24 cellular contexts compared by ENCODE assay signal in genomic region chr7:23422384-23422783, GRCh38. TPM values are rescaled to one million over a fixed set of nuclear protein-coding genes. Genes with fewer than 3 reads are reported as not detected.
DNase-seq lines count a peak whose midpoint lies in the region; ATAC-seq, FAIRE-seq and TF ChIP-seq lines count a peak whose summit lies in the region.
"Had no signal": no experiment of that assay in that cellular context is flagged by ENCODE, and none has a peak within 500 bp of the region (broad histone marks: within the 10 kb centered on the region; RNA-seq: fewer than 3 reads in every experiment).

No MANE protein-coding gene starts in this region.

- DNase-seq in HepG2 (ENCODE audit: low spot score) (no peak), right lobe of liver (no peak), endodermal cell (no peak), mesothelial cell of epicardium (ENCODE audit: low spot score in 2 of 2, unreplicated experiment in 2 of 2) (no peak), progenitor cell of endocrine pancreas (ENCODE audit: low spot score, unreplicated experiment) (no peak), tibial artery (no peak), prostate gland (ENCODE audit: low spot score) (no peak), NCI-H446 treated with DMSO at 0.1 percent for 48 hours (lab: John Stamatoyannopoulos, UW) (no peak)
- DNase-seq: 8988T; CD8-positive, alpha-beta memory T cell; EL; GF-D8; H7; KBM-7; MV-4-11; NCI-H1694; NCI-H2081; NCI-H2171; NCI-H345; NCI-H524 treated with DMSO at 0.1 percent for 48 hours had no signal

- WGBS in HepG2 (ENCODE audit: low lambda C conversion rate) = 91% methylated on average over 7 of the region's 7 CpGs
- WGBS in right lobe of liver (ENCODE audit: insufficient coverage, low coverage, low lambda C conversion rate, missing lambda C conversion rate) = 68% methylated on average over 6 of the region's 7 CpGs
- WGBS in endodermal cell (ENCODE audit: insufficient coverage in 1 of 2, insufficient read length in 1 of 2), 2 experiments = 60 to 81% methylated on average over 3 to 7 of the region's 7 CpGs
- WGBS in prostate gland = 67% methylated on average over 7 of the region's 7 CpGs

- FAIRE-seq in HepG2 (lab: Jason Lieb, UNC) = no peak
- FAIRE-seq: RCC 7860 had no signal

- H3K9me3 Mint-ChIP-seq in endodermal cell (no peaks in the 10 kb centered on the region), mesothelial cell of epicardium (no peaks in the 10 kb centered on the region), progenitor cell of endocrine pancreas (ENCODE audit: low read depth) (no peaks in the 10 kb centered on the region)
- H3K9me3 Mint-ChIP-seq: CD8-positive, alpha-beta memory T cell had no signal

- H3K36me3 ChIP-seq in HepG2 (replicated peaks in 1 of 2; ENCODE audit: control insufficient read depth in 1 of 2, insufficient read depth in 2 of 2, low read length in 2 of 2) (peaks cover 0 to 25% of the 10 kb centered on the region in 2 experiments; a peak in 2 of 5 replicates), right lobe of liver (no peaks in the 10 kb centered on the region), endodermal cell (ENCODE audit: control insufficient read depth, insufficient read depth, low read length) (peaks cover 26% of the 10 kb centered on the region), tibial artery (no peaks in the 10 kb centered on the region), prostate gland (no peaks in the 10 kb centered on the region)
- H3K36me3 ChIP-seq: SJSA1 had no signal

- H3K4me1 Mint-ChIP-seq in endodermal cell (peaks cover 35% of the 10 kb centered on the region), mesothelial cell of epicardium (peaks cover 20% of the 10 kb centered on the region), progenitor cell of endocrine pancreas (ENCODE audit: low read depth) (peaks cover 33% of the 10 kb centered on the region)
- H3K4me1 Mint-ChIP-seq: CD8-positive, alpha-beta memory T cell had no signal

- no peak overlapping the region for H3K4me3 ChIP-seq in HepG2 (replicated peaks in 1 of 3; ENCODE audit: insufficient read depth in 1 of 3, low read depth in 2 of 3, low read length in 3 of 3)
- no peak overlapping the region for H3K4me3 ChIP-seq in right lobe of liver
- H3K4me3 ChIP-seq in endodermal cell (ENCODE audit: low read length) = no peak overlapping the region
- no peak overlapping the region for H3K4me3 ChIP-seq in tibial artery
- no peak overlapping the region for H3K4me3 ChIP-seq in prostate gland
- H3K4me3 ChIP-seq: SJSA1 had no signal

- ATAC-seq in HepG2 (no peak; the same call in 2 of the 3 replicates), right lobe of liver (no peak)
- ATAC-seq: Right ventricle myocardium inferior had no signal

- peaks cover 88% of the 10 kb centered on the region for H3K79me2 ChIP-seq in HepG2 (ENCODE audit: insufficient read depth, low read length)

- in situ Hi-C loops in HepG2 (cut with HindIII; ENCODE audit: extremely low pct_ligation_motif_present, low pct_unique_long_range_greater_than_20kb) = no loop called here

- H2AFZ ChIP-seq in HepG2 (ENCODE audit: low read length) = no peak overlapping the region

- CTCF ChIA-PET in HepG2 (lab: Yijun Ruan, JAX; ENCODE audit: low intra/inter-chr PET ratio, low total read pairs) = no interaction called here

- TF ChIP-seq POLR2A in HepG2 (IDR thresholded peaks at IDR 0.05; ENCODE audit: insufficient read depth in 1 of 2, low read depth in 2 of 2, low read length in 2 of 2) (no peak), right lobe of liver (IDR thresholded peaks at IDR 0.05) (no peak), prostate gland (IDR thresholded peaks at IDR 0.05) (no peak)

- intact Hi-C loops in HepG2 (cut with micrococcal nuclease; ENCODE audit: unreplicated experiment) = no loop called here
- intact Hi-C loops in right lobe of liver (cut with DNase I) = no loop called here
- intact Hi-C loops in tibial artery (cut with DNase I; ENCODE audit: low total_unique reads) = no loop called here
- intact Hi-C loops in prostate gland (cut with DNase I) = no loop called here

- TF ChIP-seq CTCF in HepG2 (CRISPR knock-in tag; IDR thresholded peaks at IDR 0.05) = no peak
- TF ChIP-seq CTCF in right lobe of liver (IDR thresholded peaks at IDR 0.05) = no peak
- TF ChIP-seq CTCF in endodermal cell (conservative IDR thresholded peaks at IDR 0.05) = no peak
- TF ChIP-seq CTCF in mesothelial cell of epicardium (IDR thresholded peaks at IDR 0.05; ENCODE audit: unreplicated experiment) = no peak
- TF ChIP-seq CTCF in progenitor cell of endocrine pancreas (IDR thresholded peaks at IDR 0.05; ENCODE audit: unreplicated experiment) = no peak
- TF ChIP-seq CTCF in tibial artery (IDR thresholded peaks at IDR 0.05) = no peak
- TF ChIP-seq CTCF in prostate gland (IDR thresholded peaks at IDR 0.05) = no peak

- POLR2A ChIA-PET in HepG2 (lab: Yijun Ruan, JAX) = no interaction called here

- H3K4me3 Mint-ChIP-seq in endodermal cell (no peak overlapping the region), mesothelial cell of epicardium (no peak overlapping the region), progenitor cell of endocrine pancreas (ENCODE audit: low read depth) (no peak overlapping the region)
- H3K4me3 Mint-ChIP-seq: CD8-positive, alpha-beta memory T cell had no signal

- H3K27ac Mint-ChIP-seq in endodermal cell = peak overlapping the region; percentile 39
- peak overlapping the region; percentile 45 for H3K27ac Mint-ChIP-seq in mesothelial cell of epicardium
- peak overlapping the region; percentile 92 for H3K27ac Mint-ChIP-seq in progenitor cell of endocrine pancreas

- 0 out of 2 replicates have a peak, but pooled peaks cover 2% of the 10 kb centered on the region for H4K20me1 ChIP-seq in HepG2 (ENCODE audit: insufficient read depth, low read length)

- TF ChIP-seq EP300 in HepG2 (IDR thresholded peaks at IDR 0.05; ENCODE audit: low read depth in 2 of 2, low read length in 2 of 2) (no peak), HepG2 (CRISPR knock-in tag; IDR thresholded peaks at IDR 0.05; ENCODE audit: borderline replicate concordance) (no peak)

- BruUV-seq in HepG2 (replicated peaks; lab: Mats Ljungman, UMichigan) = no TSS peak

- H3K27me3 Mint-ChIP-seq in endodermal cell (ENCODE audit: insufficient read depth) = no peaks in the 10 kb centered on the region
- H3K27me3 Mint-ChIP-seq in mesothelial cell of epicardium (ENCODE audit: low read depth) = no peaks in the 10 kb centered on the region
- H3K27me3 Mint-ChIP-seq in progenitor cell of endocrine pancreas = no peaks in the 10 kb centered on the region

- peaks cover 24% of the 10 kb centered on the region for H3K4me1 ChIP-seq in HepG2 (ENCODE audit: insufficient read depth, low read length)
- no peaks in the 10 kb centered on the region for H3K4me1 ChIP-seq in right lobe of liver
- peaks cover 2% of the 10 kb centered on the region for H3K4me1 ChIP-seq in endodermal cell (ENCODE audit: control insufficient read depth, insufficient read depth, low read length)
- no peaks in the 10 kb centered on the region for H3K4me1 ChIP-seq in tibial artery
- no peaks in the 10 kb centered on the region for H3K4me1 ChIP-seq in prostate gland (replicated peaks)

- TF ChIP-seq RAD21 in HepG2 (CRISPR knock-in tag; IDR thresholded peaks at IDR 0.05) = no peak

- H3K27me3 ChIP-seq in HepG2 (ENCODE audit: control insufficient read depth in 1 of 2, insufficient read depth in 2 of 2, low read length in 2 of 2) (no peaks in the 10 kb centered on the region), right lobe of liver (no peaks in the 10 kb centered on the region), endodermal cell (ENCODE audit: control insufficient read depth, insufficient read depth, low read length, poor library complexity, severe bottlenecking) (no peaks in the 10 kb centered on the region), tibial artery (peaks cover 0 to 4% of the 10 kb centered on the region in 2 donors), prostate gland (replicated peaks; ENCODE audit: insufficient read depth) (no peaks in the 10 kb centered on the region)
- H3K27me3 ChIP-seq: SJSA1 had no signal

- H3K4me2 ChIP-seq in HepG2 (ENCODE audit: low read depth, low read length) = no peak overlapping the region

- H3K27ac ChIP-seq in HepG2 (ENCODE audit: extremely low read length, insufficient read depth, low read length) = no peak overlapping the region
- no peak overlapping the region for H3K27ac ChIP-seq in right lobe of liver
- H3K27ac ChIP-seq in endodermal cell (ENCODE audit: low read depth, low read length) = no peak overlapping the region
- no peak overlapping the region for H3K27ac ChIP-seq in tibial artery
- no peak overlapping the region for H3K27ac ChIP-seq in prostate gland
- H3K27ac ChIP-seq: C4-2B, SJSA1 had no signal

- H3K36me3 Mint-ChIP-seq in endodermal cell (ENCODE audit: low read depth) = peaks cover 7% of the 10 kb centered on the region
- no peaks in the 10 kb centered on the region for H3K36me3 Mint-ChIP-seq in mesothelial cell of epicardium
- no peaks in the 10 kb centered on the region for H3K36me3 Mint-ChIP-seq in progenitor cell of endocrine pancreas (ENCODE audit: insufficient read depth)
- H3K36me3 Mint-ChIP-seq: CD8-positive, alpha-beta memory T cell had no signal

- no peak overlapping the region for H3K9ac ChIP-seq in HepG2 (ENCODE audit: insufficient read depth, low read depth, low read length)
- no peak overlapping the region for H3K9ac ChIP-seq in endodermal cell (ENCODE audit: extremely low read depth, low read length, poor library complexity, severe bottlenecking)

- H3K9me3 ChIP-seq in HepG2 (ENCODE audit: low read length) = no peaks in the 10 kb centered on the region
- no peaks in the 10 kb centered on the region for H3K9me3 ChIP-seq in right lobe of liver
- no peaks in the 10 kb centered on the region for H3K9me3 ChIP-seq in endodermal cell (ENCODE audit: control insufficient read depth, low read length)
- H3K9me3 ChIP-seq in tibial artery = no peaks in the 10 kb centered on the region
- no peaks in the 10 kb centered on the region for H3K9me3 ChIP-seq in prostate gland
- H3K9me3 ChIP-seq: SJSA1 had no signal

RNA-seq across cellular contexts. Expression of gene IGF2BP3, which starts 47.9 kb away (rescaled TPM):
- total RNA-seq in HepG2 (2016; rRNA removed; fragmentation: Illumina TruSeq; extraction: Trizol) = 37.7 and 51.2 TPM in 2 replicates
- total RNA-seq in HepG2 (2016; cell fraction: cytosol; rRNA removed; fragmentation: Illumina TruSeq; extraction: Trizol; ENCODE audit: low read depth) = 71.8 and 87.5 TPM in 2 replicates
- 37.5 and 48.2 TPM in 2 replicates for total RNA-seq in HepG2 (2016; cell fraction: insoluble cytoplasmic fraction; rRNA removed; fragmentation: Illumina TruSeq; extraction: Trizol)
- 36.5 and 37.4 TPM in 2 replicates for total RNA-seq in HepG2 (2016; cell fraction: membrane; rRNA removed; fragmentation: Illumina TruSeq; extraction: Trizol)
- total RNA-seq in HepG2 (2016; cell fraction: nucleus; rRNA removed; fragmentation: Illumina TruSeq; extraction: Trizol) = 54.6 and 65.1 TPM in 2 replicates
- polyA plus RNA-seq in HepG2 (2011; rRNA removed) = 33.5 and 39.5 TPM in 2 replicates
- polyA plus RNA-seq in HepG2 (2011; cell fraction: cytosol; rRNA removed) = 28.4 and 31.3 TPM in 2 replicates
- polyA plus RNA-seq in HepG2 (2011; cell fraction: nucleus; rRNA removed) = 39.8 and 40.6 TPM in 2 replicates
- 30.9 and 39.1 TPM in 2 replicates for polyA plus RNA-seq in HepG2 (2012)
- 4.7 and 5.5 TPM in 2 replicates for polyA plus RNA-seq in HepG2 (2016; cell fraction: cytosol; fragmentation: Illumina TruSeq; extraction: Trizol; ENCODE audit: low read depth)
- 55.0 and 58.1 TPM in 2 replicates for polyA plus RNA-seq in HepG2 (2016; cell fraction: insoluble cytoplasmic fraction; fragmentation: Illumina TruSeq; extraction: Trizol; ENCODE audit: low read depth)
- polyA plus RNA-seq in HepG2 (2016; cell fraction: membrane; fragmentation: Illumina TruSeq; extraction: Trizol; ENCODE audit: low read depth) = 15.7 and 16.9 TPM in 2 replicates
- polyA plus RNA-seq in HepG2 (2016; cell fraction: nucleus; fragmentation: Illumina TruSeq; extraction: Trizol; ENCODE audit: insufficient read depth, low read depth) = 65.0 and 67.9 TPM in 2 replicates
- polyA minus RNA-seq in HepG2 (2011; rRNA and poly(A)+ RNA removed; ENCODE audit: low replicate concordance) = 53.1 and 80.7 TPM in 2 replicates
- polyA minus RNA-seq in HepG2 (2011; cell fraction: cytosol; rRNA and poly(A)+ RNA removed) = 52.8 and 73.7 TPM in 2 replicates
- polyA minus RNA-seq in HepG2 (2011; cell fraction: nucleus; rRNA and poly(A)+ RNA removed) = 108 and 117 TPM in 2 replicates
- under 1 TPM in 5 of 6 experiments, not detected in 1; 0.12 to 0.64 (median 0.19) TPM for total RNA-seq in right lobe of liver
- 100 to 1,000 TPM; 114 to 123 TPM for total RNA-seq in endodermal cell
- polyA plus RNA-seq in endodermal cell (2013, experiment 1 of 2) = 96.3 TPM
- 93.1 TPM for polyA plus RNA-seq in endodermal cell (2013, experiment 2 of 2)
- 84.3 to 91.3 TPM (median 89.1 TPM) in 3 replicates for total RNA-seq in mesothelial cell of epicardium
- total RNA-seq in progenitor cell of endocrine pancreas = 96.9 and 107 TPM in 2 replicates
- total RNA-seq in prostate gland = 1 to 10 TPM in 1 of 2 donors, not detected in 1; 9.6 TPM
- total RNA-seq: Right ventricle myocardium inferior had no signal

Comparison
In these comparisons a context has a peak if more than half of its experiments do, and no peak if none do; other contexts are left out.
1. H3K27ac Mint-ChIP-seq: peak in every context shown above with its lines; median percentile 92 in progenitor cell of endocrine pancreas; 45 in mesothelial cell of epicardium; 39 in endodermal cell.